In the genomic region with DNA sequence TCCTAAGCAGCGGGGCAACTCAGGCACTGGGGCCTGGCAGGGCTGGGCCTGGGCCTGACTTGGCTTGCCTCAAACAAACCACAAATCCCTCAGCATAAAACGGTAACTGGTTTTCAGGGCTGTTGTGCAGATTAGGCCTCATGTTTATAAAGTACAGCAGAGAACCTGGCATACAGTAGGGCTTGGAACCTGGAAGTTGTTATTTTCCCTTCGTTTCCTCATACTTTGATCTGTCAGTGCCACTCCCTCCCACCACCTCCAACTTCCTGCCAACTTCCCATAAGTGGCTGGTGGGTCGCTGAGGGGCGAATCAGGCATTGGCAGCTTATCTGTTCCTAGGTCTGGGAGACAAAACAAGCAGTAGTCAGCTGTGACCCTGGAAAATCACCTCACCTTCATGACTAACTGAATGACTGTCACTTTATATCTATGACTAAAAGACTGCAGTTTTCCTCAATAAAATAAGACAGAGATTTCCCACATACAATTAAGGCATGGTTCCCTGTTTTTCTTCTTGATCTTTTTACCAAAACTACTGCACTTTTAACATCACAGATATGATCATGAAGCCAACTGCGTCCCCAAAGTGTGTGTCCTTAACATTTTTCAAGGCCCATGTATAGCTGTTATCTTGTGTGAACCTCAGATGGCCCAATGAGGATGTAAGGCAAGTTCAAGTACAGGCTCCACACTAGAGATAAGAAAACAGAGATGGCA, we compare ENCODE assay signal across 1 cellular context.
A peak's percentile ranks its signal among the peaks of the same experiment; 100 is the strongest.
TF ChIP-seq lines count a peak whose summit lies in the region.
"Not testable (repeated sequence)": the region's sequence is repeated elsewhere in the genome, so short reads cannot be mapped to it uniquely, and the experiment has no call there.

No MANE protein-coding gene starts in this region.

TF ChIP-seq in HepG2, 621 proteins besides CTCF, POLR2A, EP300 and RAD21 (continued from another document and continues in another):
- TF ChIP-seq, protein P1, sequence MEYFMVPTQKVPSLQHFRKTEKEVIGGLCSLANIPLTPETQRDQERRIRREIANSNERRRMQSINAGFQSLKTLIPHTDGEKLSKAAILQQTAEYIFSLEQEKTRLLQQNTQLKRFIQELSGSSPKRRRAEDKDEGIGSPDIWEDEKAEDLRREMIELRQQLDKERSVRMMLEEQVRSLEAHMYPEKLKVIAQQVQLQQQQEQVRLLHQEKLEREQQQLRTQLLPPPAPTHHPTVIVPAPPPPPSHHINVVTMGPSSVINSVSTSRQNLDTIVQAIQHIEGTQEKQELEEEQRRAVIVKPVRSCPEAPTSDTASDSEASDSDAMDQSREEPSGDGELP (IDR thresholded peaks at IDR 0.05; ENCODE audit: borderline replicate concordance, low read depth) = peak; percentile 95
- TF ChIP-seq FOXP1, LCORL (IDR thresholded peaks at IDR 0.05): not testable (repeated sequence)
- TF ChIP-seq FOXP1 (CRISPR knock-in tag; IDR thresholded peaks at IDR 0.05) (peak; percentile 76), TFE3 (CRISPR knock-in tag; IDR thresholded peaks at IDR 0.05) (peak; percentile 76), ZNF878 (CRISPR knock-in tag; IDR thresholded peaks at IDR 0.05) (0 out of 2 replicates have a peak, but pooled peaks have one; percentile 33), ETV5 (CRISPR knock-in tag; IDR thresholded peaks at IDR 0.05; ENCODE audit: borderline replicate concordance) (peak; percentile 90), HMG20A (CRISPR knock-in tag; IDR thresholded peaks at IDR 0.05; ENCODE audit: borderline replicate concordance) (peak; percentile 87), FOXK1 (CRISPR knock-in tag; IDR thresholded peaks at IDR 0.05; ENCODE audit: borderline replicate concordance, low read depth) (peak; percentile 63; the same call in 1 of the 2 replicates), ZNF687 (CRISPR knock-in tag; IDR thresholded peaks at IDR 0.05) (peak; percentile 2; the same call in 1 of the 2 replicates), KLF16 (CRISPR knock-in tag; IDR thresholded peaks at IDR 0.05) (peak in 1 of 2 experiments; percentile 24; a peak in 1 of 4 replicates), TBX3 (IDR thresholded peaks at IDR 0.05; ENCODE audit: borderline replicate concordance) (peak; percentile 89), ZBTB25 (CRISPR knock-in tag; IDR thresholded peaks at IDR 0.05) (peak; percentile 35; the same call in 1 of the 2 replicates), ZNF614 (CRISPR knock-in tag; IDR thresholded peaks at IDR 0.05; ENCODE audit: borderline replicate concordance) (0 out of 2 replicates have a peak, but pooled peaks have one; percentile 17), NFYB (CRISPR knock-in tag; IDR thresholded peaks at IDR 0.05) (peak; percentile 52), SAP130 (CRISPR knock-in tag; IDR thresholded peaks at IDR 0.05; ENCODE audit: low read depth) (peak; percentile 81), FOXO1 (CRISPR knock-in tag; IDR thresholded peaks at IDR 0.05) (peak; percentile 86), GABPB1 (CRISPR knock-in tag; IDR thresholded peaks at IDR 0.05) (peak; percentile 66), NR2F1 (CRISPR knock-in tag; IDR thresholded peaks at IDR 0.05) (peak in 1 of 2 experiments; percentile 48; a peak in 2 of 4 replicates), HNF1B (CRISPR knock-in tag; IDR thresholded peaks at IDR 0.05) (peak; percentile 48; the same call in 1 of the 2 replicates), ZBTB4 (CRISPR knock-in tag; IDR thresholded peaks at IDR 0.05; ENCODE audit: borderline replicate concordance) (0 out of 2 replicates have a peak, but pooled peaks have one; percentile 63), GATAD1 (CRISPR knock-in tag; IDR thresholded peaks at IDR 0.05) (peak; percentile 46; the same call in 1 of the 2 replicates), MEF2D (CRISPR knock-in tag; IDR thresholded peaks at IDR 0.05) (peak; percentile 57; the same call in 1 of the 2 replicates), ZMYM4 (CRISPR knock-in tag; IDR thresholded peaks at IDR 0.05) (peak; percentile 69), BCL6 (CRISPR knock-in tag; IDR thresholded peaks at IDR 0.05) (peak; percentile 49; the same call in 1 of the 2 replicates), NFYC (CRISPR knock-in tag; IDR thresholded peaks at IDR 0.05) (peak; percentile 68), PPARG (CRISPR knock-in tag; conservative IDR thresholded peaks at IDR 0.05) (peak; percentile 51; the same call in 1 of the 2 replicates), LCORL (CRISPR knock-in tag; IDR thresholded peaks at IDR 0.05) (0 out of 2 replicates have a peak, but pooled peaks have one; percentile 35)
- TF ChIP-seq, protein P2, sequence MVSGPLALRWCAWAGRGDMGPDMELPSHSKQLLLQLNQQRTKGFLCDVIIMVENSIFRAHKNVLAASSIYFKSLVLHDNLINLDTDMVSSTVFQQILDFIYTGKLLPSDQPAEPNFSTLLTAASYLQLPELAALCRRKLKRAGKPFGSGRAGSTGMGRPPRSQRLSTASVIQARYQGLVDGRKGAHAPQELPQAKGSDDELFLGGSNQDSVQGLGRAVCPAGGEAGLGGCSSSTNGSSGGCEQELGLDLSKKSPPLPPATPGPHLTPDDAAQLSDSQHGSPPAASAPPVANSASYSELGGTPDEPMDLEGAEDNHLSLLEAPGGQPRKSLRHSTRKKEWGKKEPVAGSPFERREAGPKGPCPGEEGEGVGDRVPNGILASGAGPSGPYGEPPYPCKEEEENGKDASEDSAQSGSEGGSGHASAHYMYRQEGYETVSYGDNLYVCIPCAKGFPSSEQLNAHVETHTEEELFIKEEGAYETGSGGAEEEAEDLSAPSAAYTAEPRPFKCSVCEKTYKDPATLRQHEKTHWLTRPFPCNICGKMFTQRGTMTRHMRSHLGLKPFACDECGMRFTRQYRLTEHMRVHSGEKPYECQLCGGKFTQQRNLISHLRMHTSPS (CRISPR knock-in tag; IDR thresholded peaks at IDR 0.05; ENCODE audit: low read depth) = peak; percentile 90
- TF ChIP-seq, protein P3, sequence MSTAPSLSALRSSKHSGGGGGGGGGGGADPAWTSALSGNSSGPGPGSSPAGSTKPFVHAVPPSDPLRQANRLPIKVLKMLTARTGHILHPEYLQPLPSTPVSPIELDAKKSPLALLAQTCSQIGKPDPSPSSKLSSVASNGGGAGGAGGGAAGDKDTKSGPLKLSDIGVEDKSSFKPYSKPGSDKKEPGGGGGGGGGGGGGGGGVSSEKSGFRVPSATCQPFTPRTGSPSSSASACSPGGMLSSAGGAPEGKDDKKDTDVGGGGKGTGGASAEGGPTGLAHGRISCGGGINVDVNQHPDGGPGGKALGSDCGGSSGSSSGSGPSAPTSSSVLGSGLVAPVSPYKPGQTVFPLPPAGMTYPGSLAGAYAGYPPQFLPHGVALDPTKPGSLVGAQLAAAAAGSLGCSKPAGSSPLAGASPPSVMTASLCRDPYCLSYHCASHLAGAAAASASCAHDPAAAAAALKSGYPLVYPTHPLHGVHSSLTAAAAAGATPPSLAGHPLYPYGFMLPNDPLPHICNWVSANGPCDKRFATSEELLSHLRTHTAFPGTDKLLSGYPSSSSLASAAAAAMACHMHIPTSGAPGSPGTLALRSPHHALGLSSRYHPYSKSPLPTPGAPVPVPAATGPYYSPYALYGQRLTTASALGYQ (CRISPR knock-in tag; IDR thresholded peaks at IDR 0.05) = peak; percentile 24; the same call in 1 of the 2 replicates
- TF ChIP-seq, protein P4, sequence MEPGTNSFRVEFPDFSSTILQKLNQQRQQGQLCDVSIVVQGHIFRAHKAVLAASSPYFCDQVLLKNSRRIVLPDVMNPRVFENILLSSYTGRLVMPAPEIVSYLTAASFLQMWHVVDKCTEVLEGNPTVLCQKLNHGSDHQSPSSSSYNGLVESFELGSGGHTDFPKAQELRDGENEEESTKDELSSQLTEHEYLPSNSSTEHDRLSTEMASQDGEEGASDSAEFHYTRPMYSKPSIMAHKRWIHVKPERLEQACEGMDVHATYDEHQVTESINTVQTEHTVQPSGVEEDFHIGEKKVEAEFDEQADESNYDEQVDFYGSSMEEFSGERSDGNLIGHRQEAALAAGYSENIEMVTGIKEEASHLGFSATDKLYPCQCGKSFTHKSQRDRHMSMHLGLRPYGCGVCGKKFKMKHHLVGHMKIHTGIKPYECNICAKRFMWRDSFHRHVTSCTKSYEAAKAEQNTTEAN (CRISPR knock-in tag; conservative IDR thresholded peaks at IDR 0.05) = 0 out of 2 replicates have a peak, but pooled peaks have one; percentile 8
